34 cellular contexts compared by ENCODE assay signal in genomic region chr2:76938153-76938552, GRCh38.
"Had no signal": no experiment of that assay in that cellular context is flagged by ENCODE, and none has a peak within 500 bp of the region (broad histone marks: within the 10 kb centered on the region; RNA-seq: fewer than 3 reads in every experiment).

No MANE protein-coding gene starts in this region.

- H3K27me3 ChIP-seq: MG63 had no signal

- H3K9me3 ChIP-seq: MG63 had no signal

- H3K4me3 ChIP-seq: MG63 had no signal

- DNase-seq: Karpas-422, Kasumi-1, MG63, MM.1S, MV-4-11, NCI-H1048, NCI-H1092, NCI-H1092 treated with DMSO at 0.1 percent for 48 hours, NCI-H1105, NCI-H1105 treated with DMSO at 0.1 percent for 48 hours, NCI-H1417, NCI-H1417 treated with DMSO at 0.1 percent for 48 hours, NCI-H1436, NCI-H1436 treated with DMSO at 0.1 percent for 48 hours, NCI-H146, NCI-H1694, NCI-H1694 treated with DMSO at 0.1 percent for 48 hours, NCI-H187, NCI-H187 treated with DMSO at 0.1 percent for 48 hours, NCI-H1930, NCI-H2029, NCI-H2029 treated with DMSO at 0.1 percent for 48 hours, NCI-H2081, NCI-H2081 treated with DMSO at 0.1 percent for 48 hours, NCI-H2107, NCI-H2171, NCI-H2171 treated with DMSO at 0.1 percent for 48 hours, NCI-H2227 treated with DMSO at 0.1 percent for 48 hours, NCI-H226, NCI-H345, NCI-H446, NCI-H446 treated with DMSO at 0.1 percent for 48 hours, NCI-H510A, NCI-H510A treated with DMSO at 0.1 percent for 48 hours had no signal

- H3K36me3 ChIP-seq: MG63 had no signal
